ENCODE assay signal across 1 cellular context in the genomic region with DNA sequence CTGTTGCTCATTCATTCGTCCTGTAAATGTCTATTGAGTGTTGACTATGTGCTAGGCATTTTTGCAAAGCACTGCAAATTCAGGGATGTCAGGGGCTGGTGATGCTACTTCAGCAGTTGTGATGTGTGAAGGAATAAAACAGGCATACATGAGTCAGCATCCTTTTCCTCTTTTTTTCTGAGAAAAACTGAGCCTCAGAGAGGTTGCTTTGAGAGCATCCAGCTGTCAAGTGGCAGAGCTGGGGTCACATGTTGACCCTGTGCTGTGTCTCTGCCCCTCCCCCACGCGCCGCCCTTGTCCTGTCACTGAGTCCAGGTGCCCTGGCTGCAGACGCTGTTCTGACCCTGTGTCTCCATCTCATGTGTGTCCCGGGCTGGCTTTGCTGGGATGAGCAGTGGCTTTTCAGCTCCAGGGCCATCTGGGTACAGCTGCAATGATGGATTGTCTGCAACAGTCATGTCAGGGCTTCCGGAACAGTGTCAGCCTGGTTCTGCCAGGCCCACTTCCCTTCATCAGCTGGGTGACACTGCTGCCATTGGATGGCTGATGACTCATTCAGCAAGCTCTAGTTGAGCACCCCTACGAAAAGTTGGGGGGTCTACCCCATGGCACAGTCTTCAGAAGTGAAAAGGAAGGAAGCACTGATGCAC.
TF ChIP-seq lines count a peak whose summit lies in the region.

No MANE protein-coding gene starts in this region.

TF ChIP-seq in H1, 55 proteins besides CTCF, POLR2A, EP300 and RAD21:
- TF ChIP-seq, protein P1, sequence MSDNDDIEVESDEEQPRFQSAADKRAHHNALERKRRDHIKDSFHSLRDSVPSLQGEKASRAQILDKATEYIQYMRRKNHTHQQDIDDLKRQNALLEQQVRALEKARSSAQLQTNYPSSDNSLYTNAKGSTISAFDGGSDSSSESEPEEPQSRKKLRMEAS (IDR thresholded peaks at IDR 0.05), result 0 out of 2 replicates have a peak, but pooled peaks have one; percentile 26
- TF ChIP-seq KDM1A (IDR thresholded peaks at IDR 0.05; ENCODE audit: borderline replicate concordance, low read length), result no peak
- TF ChIP-seq RNF2 (IDR thresholded peaks at IDR 0.05; ENCODE audit: borderline replicate concordance, low read depth, low read length, missing control alignments, poor library complexity, severe bottlenecking), result no peak
- TF ChIP-seq, protein P2, sequence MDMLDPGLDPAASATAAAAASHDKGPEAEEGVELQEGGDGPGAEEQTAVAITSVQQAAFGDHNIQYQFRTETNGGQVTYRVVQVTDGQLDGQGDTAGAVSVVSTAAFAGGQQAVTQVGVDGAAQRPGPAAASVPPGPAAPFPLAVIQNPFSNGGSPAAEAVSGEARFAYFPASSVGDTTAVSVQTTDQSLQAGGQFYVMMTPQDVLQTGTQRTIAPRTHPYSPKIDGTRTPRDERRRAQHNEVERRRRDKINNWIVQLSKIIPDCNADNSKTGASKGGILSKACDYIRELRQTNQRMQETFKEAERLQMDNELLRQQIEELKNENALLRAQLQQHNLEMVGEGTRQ (IDR thresholded peaks at IDR 0.05; ENCODE audit: low read length), result 0 out of 2 replicates have a peak, but pooled peaks have one; percentile 28
